11 cellular contexts compared by ENCODE assay signal in the genomic region with DNA sequence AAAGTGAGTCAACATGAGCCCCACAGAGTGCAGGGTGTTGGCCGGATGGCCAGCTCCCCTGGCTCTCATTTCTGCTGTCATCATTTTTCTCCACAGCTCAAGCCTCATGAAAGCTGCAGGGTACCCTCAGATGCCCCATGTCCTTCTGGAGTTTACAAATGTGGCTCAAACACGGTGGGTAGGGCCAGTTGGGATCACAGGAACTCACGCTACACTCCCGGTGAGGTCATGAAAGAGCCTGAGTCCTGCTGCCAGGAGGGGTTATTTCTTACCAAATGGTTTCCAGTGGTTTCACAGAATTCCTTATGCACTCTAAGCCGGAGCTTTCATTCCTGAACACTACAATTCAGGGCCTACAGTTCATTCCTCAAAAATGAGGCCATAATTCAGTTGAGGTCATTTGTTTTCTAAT.
A peak's percentile ranks its signal among the peaks of the same experiment; 100 is the strongest.
DNase-seq lines count a peak whose midpoint lies in the region; ATAC-seq and TF ChIP-seq lines count a peak whose summit lies in the region.
"Had no signal": no experiment of that assay in that cellular context is flagged by ENCODE, and none has a peak within 500 bp of the region (broad histone marks: within the 10 kb centered on the region; RNA-seq: fewer than 3 reads in every experiment).

No MANE protein-coding gene starts in this region.

- no peak for TF ChIP-seq EP300 in transverse colon (IDR thresholded peaks at IDR 0.05; ENCODE audit: low read depth)

- H4K20me1 ChIP-seq in fibroblast of lung (ENCODE audit: control insufficient read depth, extremely low read depth, insufficient read depth, low read length) = no peaks in the 10 kb centered on the region

- in situ Hi-C loops in transverse colon (cut with MboI; ENCODE audit: low pct_ligation_motif_present in 1 of 4, low pct_unique_long_range_greater_than_20kb in 1 of 4, low sequenced_read_pairs in 3 of 4) = no loop called here

- H3K4me1 ChIP-seq in SJCRH30 (peaks cover 23% of the 10 kb centered on the region), fibroblast of lung (ENCODE audit: control insufficient read depth, extremely low read depth, insufficient read depth, low read length) (peaks cover 26% of the 10 kb centered on the region), prostate gland (replicated peaks) (no peaks in the 10 kb centered on the region), upper lobe of right lung (peaks cover 6% of the 10 kb centered on the region), transverse colon (peaks cover 0 to 4% (median 0%) of the 10 kb centered on the region in 4 donors)
- H3K4me1 ChIP-seq: lower lobe of right lung had no signal

- peak overlapping the region; percentile 76 for H3K27ac ChIP-seq in SJCRH30
- H3K27ac ChIP-seq in fibroblast of lung (ENCODE audit: insufficient read depth, low read length) = peak overlapping the region; percentile 91
- H3K27ac ChIP-seq in prostate gland = no peak overlapping the region
- no peak overlapping the region for H3K27ac ChIP-seq in upper lobe of right lung
- H3K27ac ChIP-seq in transverse colon = peak overlapping the region in 2 of 4 donors; percentile 31 to 39
- H3K27ac ChIP-seq: lower lobe of right lung had no signal

- TF ChIP-seq POLR2A in prostate gland (IDR thresholded peaks at IDR 0.05) (no peak), transverse colon (IDR thresholded peaks at IDR 0.05) (no peak)

- DNase-seq in ELR (ENCODE audit: low read depth) = peak; percentile 76
- peak; percentile 46 to 49 for DNase-seq in SJCRH30
- peak; percentile 88 to 97 for DNase-seq in fibroblast of lung (ENCODE audit: low read depth in 2 of 2)
- DNase-seq in renal cortical epithelial cell (ENCODE audit: low read depth) = peak; percentile 86
- DNase-seq in prostate gland (ENCODE audit: low spot score) = no peak
- DNase-seq in upper lobe of right lung = no peak
- DNase-seq in transverse colon = no peak
- DNase-seq: activated CD4-positive, alpha-beta T cell treated with anti-CD3 and anti-CD28 coated beads for 36 hours; lower lobe of right lung; NCI-H510A treated with DMSO at 0.1 percent for 48 hours had no signal

- H3K9me3 ChIP-seq in SJCRH30 (replicated peaks) (no peaks in the 10 kb centered on the region), fibroblast of lung (ENCODE audit: control insufficient read depth, insufficient read depth, low read depth, low read length) (no peaks in the 10 kb centered on the region), prostate gland (no peaks in the 10 kb centered on the region), upper lobe of right lung (no peaks in the 10 kb centered on the region), transverse colon (no peaks in the 10 kb centered on the region)
- H3K9me3 ChIP-seq: lower lobe of right lung had no signal

- intact Hi-C loops in prostate gland (cut with DNase I) (no loop called here), upper lobe of right lung (cut with DNase I) (no loop called here), transverse colon (cut with DNase I; ENCODE audit: low total_unique reads) (no loop called here)

- H3K36me3 ChIP-seq in SJCRH30 = no peaks in the 10 kb centered on the region
- H3K36me3 ChIP-seq in fibroblast of lung (ENCODE audit: control insufficient read depth, insufficient read depth, low read length) = no peaks in the 10 kb centered on the region
- no peaks in the 10 kb centered on the region for H3K36me3 ChIP-seq in prostate gland
- no peaks in the 10 kb centered on the region for H3K36me3 ChIP-seq in upper lobe of right lung
- no peaks in the 10 kb centered on the region for H3K36me3 ChIP-seq in transverse colon
- H3K36me3 ChIP-seq: lower lobe of right lung had no signal

- 82% methylated on average over 5 of the region's 5 CpGs for WGBS in prostate gland
- 50 to 74% methylated on average over 1 to 5 of the region's 5 CpGs for WGBS in transverse colon (ENCODE audit: low coverage in 1 of 2), 2 donors

- no peak overlapping the region for H3K4me3 ChIP-seq in SJCRH30
- no peak overlapping the region for H3K4me3 ChIP-seq in fibroblast of lung (replicated peaks in 1 of 4; ENCODE audit: control extremely low read depth in 1 of 4, insufficient read depth in 1 of 4, low read depth in 3 of 4, low read length in 4 of 4)
- H3K4me3 ChIP-seq in prostate gland = no peak overlapping the region
- no peak overlapping the region for H3K4me3 ChIP-seq in upper lobe of right lung
- no peak overlapping the region for H3K4me3 ChIP-seq in transverse colon
- H3K4me3 ChIP-seq: lower lobe of right lung had no signal

- TF ChIP-seq CTCF in fibroblast of lung (conservative IDR thresholded peaks at IDR 0.05 in 1 of 2, IDR thresholded peaks at IDR 0.05 in 1 of 2; ENCODE audit: low read depth in 1 of 2, low read length in 2 of 2) (no peak), prostate gland (IDR thresholded peaks at IDR 0.05) (no peak), upper lobe of right lung (IDR thresholded peaks at IDR 0.05) (no peak), transverse colon (IDR thresholded peaks at IDR 0.05) (no peak)

- no peak overlapping the region for H2AFZ ChIP-seq in fibroblast of lung (ENCODE audit: low read length)

- H3K4me2 ChIP-seq in fibroblast of lung (ENCODE audit: extremely low read depth, insufficient read depth, low read length) = no peak overlapping the region

- ATAC-seq in HG02642 (IDR thresholded peaks at IDR 0.05; ENCODE audit: poor library complexity, unreplicated experiment) (no peak), upper lobe of right lung (no peak)
- ATAC-seq: activated CD4-positive, alpha-beta T cell treated with anti-CD3 and anti-CD28 coated beads for 36 hours; lower lobe of right lung had no signal

- no peaks in the 10 kb centered on the region for H3K79me2 ChIP-seq in fibroblast of lung (ENCODE audit: control insufficient read depth, insufficient read depth, low read length)

- H3K27me3 ChIP-seq in SJCRH30 (no peaks in the 10 kb centered on the region), fibroblast of lung (ENCODE audit: control insufficient read depth, insufficient read depth, low read length) (no peaks in the 10 kb centered on the region), prostate gland (replicated peaks; ENCODE audit: insufficient read depth) (no peaks in the 10 kb centered on the region), upper lobe of right lung (no peaks in the 10 kb centered on the region), transverse colon (no peaks in the 10 kb centered on the region)

- H3K9ac ChIP-seq in fibroblast of lung (ENCODE audit: insufficient read depth, low read length) = peak overlapping the region; percentile 22

Comparison
In these comparisons a context has a peak if more than half of its experiments do, and no peak if none do; other contexts are left out.
1. DNase-seq: peak in ELR (single experiment), SJCRH30 (2 of 2), fibroblast of lung (2 of 2) and renal cortical epithelial cell (single experiment); none in prostate gland (single experiment), upper lobe of right lung (single experiment) and transverse colon (single experiment).
2. H3K27ac ChIP-seq: peak in SJCRH30 (single experiment) and fibroblast of lung (single experiment); none in prostate gland (0 of 2) and upper lobe of right lung (single experiment).